In genomic region chrX:102651968-102652744, GRCh38 we compare ENCODE assay signal across 8 cellular contexts. TPM values are rescaled to one million over a fixed set of nuclear protein-coding genes. Genes with fewer than 3 reads are reported as not detected.
DNase-seq lines count a peak whose midpoint lies in the region; ATAC-seq, FAIRE-seq and TF ChIP-seq lines count a peak whose summit lies in the region.

No MANE protein-coding gene starts in this region.

- H3K4me1 ChIP-seq in HEK293 (ENCODE audit: control insufficient read depth, insufficient read depth, low read length) (no peaks in the 10 kb centered on the region), mammary epithelial cell (ENCODE audit: insufficient read depth, low read length) (no peaks in the 10 kb centered on the region), small intestine (ENCODE audit: control insufficient read depth in 2 of 2, insufficient read depth in 1 of 2, low read depth in 1 of 2, low read length in 1 of 2) (no peaks in the 10 kb centered on the region)

- dilution Hi-C loops in mammary epithelial cell (cut with HindIII; ENCODE audit: low sequenced_read_pairs) = no loop called here

- ATAC-seq in CD4-positive, alpha-beta T cell (ENCODE audit: poor library complexity) = peak; percentile 75
- ATAC-seq in T-helper 17 cell = peak; percentile 85

- H3K36me3 Mint-ChIP-seq in CD4-positive, alpha-beta T cell (ENCODE audit: low read depth) = peaks cover 45% of the 10 kb centered on the region
- peaks cover 2% of the 10 kb centered on the region for H3K36me3 Mint-ChIP-seq in T-helper 17 cell (ENCODE audit: low read depth)

- peak overlapping the region; percentile 84 for H3K4me2 ChIP-seq in mammary epithelial cell (ENCODE audit: insufficient read depth, low read depth, low read length)

- H3K4me3 Mint-ChIP-seq in CD4-positive, alpha-beta T cell = peak overlapping the region; percentile 96
- H3K4me3 Mint-ChIP-seq in T-helper 17 cell = peak overlapping the region; percentile 99

- intact Hi-C loops in CD4-positive, alpha-beta T cell (cut with DNase I, micrococcal nuclease) = loop anchor here (1.0 to 10.0 kb wide), 6 partner anchors 53 to 1237 kb away; partner anchors contain the start of genes ARMCX5 (in 2 of the 2), GPRASP3 (in 1 of the 2) and TMSB15A (in 1 of the 2)
- intact Hi-C loops in mammary epithelial cell (cut with micrococcal nuclease) = no loop called here

- BruUV-seq in mammary epithelial cell (replicated peaks; lab: Mats Ljungman, UMichigan) = no TSS peak

- 33% methylated on average over 6 of the region's 28 CpGs for WGBS in mammary epithelial cell (ENCODE audit: low coverage, missing lambda C conversion rate)
- WGBS in small intestine, 3 donors = 7 to 39% (median 25%) methylated on average over 14 to 28 of the region's 28 CpGs

- peak overlapping the region; percentile 64 for H3K27ac ChIP-seq in CD4-positive, alpha-beta T cell (ENCODE audit: low read depth, low read length)
- H3K27ac ChIP-seq in HEK293 (ENCODE audit: extremely low read depth, low read depth, low read length) (no peak overlapping the region), mammary epithelial cell (ENCODE audit: insufficient read depth, low read depth, low read length) (no peak overlapping the region), small intestine (ENCODE audit: low read depth in 1 of 2, low read length in 1 of 2) (peak overlapping the region in 1 of 2 donors; percentile 64)

- H3K36me3 ChIP-seq in HEK293 (ENCODE audit: control insufficient read depth in 2 of 2, insufficient read depth in 1 of 2, low read length in 2 of 2) (no peaks in the 10 kb centered on the region), mammary epithelial cell (ENCODE audit: insufficient read depth, low read length) (no peaks in the 10 kb centered on the region), small intestine (ENCODE audit: control insufficient read depth in 2 of 2, insufficient read depth in 2 of 2, low read length in 2 of 2) (no peaks in the 10 kb centered on the region)

- peaks cover 45% of the 10 kb centered on the region for H3K4me1 Mint-ChIP-seq in CD4-positive, alpha-beta T cell (ENCODE audit: low read depth)
- H3K4me1 Mint-ChIP-seq in T-helper 17 cell = peaks cover 13% of the 10 kb centered on the region

- H3K4me3 ChIP-seq in HEK293 (ENCODE audit: low read depth, low read length) (peak overlapping the region; percentile 38), mammary epithelial cell (replicated peaks in 1 of 3; ENCODE audit: insufficient read depth in 1 of 3, low read depth in 2 of 3, low read length in 3 of 3) (peak overlapping the region in 1 of 3 experiments; percentile 50), small intestine (ENCODE audit: low read depth in 1 of 2, low read length in 2 of 2) (peak overlapping the region; percentile 41 to 47)

- no peaks in the 10 kb centered on the region for H3K27me3 Mint-ChIP-seq in CD4-positive, alpha-beta T cell
- H3K27me3 Mint-ChIP-seq in T-helper 17 cell = no peaks in the 10 kb centered on the region

- peak; percentile 34 to 70 (median 49) for DNase-seq in CD4-positive, alpha-beta T cell
- DNase-seq in T-helper 17 cell (peak; percentile 12 to 42 (median 24)), mammary epithelial cell (no peak), iris pigment epithelial cell (ENCODE audit: low read depth) (peak; percentile 49), small intestine (peak; percentile 14), middle frontal gyrus (ENCODE audit: extremely low spot score, low spot score) (no peak), NCI-H2107 (lab: John Stamatoyannopoulos, UW) (no peak)

- in situ Hi-C loops in mammary epithelial cell (cut with MboI; ENCODE audit: low sequenced_read_pairs in 2 of 2) = no loop called here

- no peaks in the 10 kb centered on the region for H4K20me1 ChIP-seq in mammary epithelial cell (ENCODE audit: insufficient read depth, low read length)

- H3K9me3 Mint-ChIP-seq in CD4-positive, alpha-beta T cell = no peaks in the 10 kb centered on the region

- FAIRE-seq in small intestine (lab: Jason Lieb, UNC) = no peak

- H3K27ac Mint-ChIP-seq in CD4-positive, alpha-beta T cell = peak overlapping the region; percentile 97
- H3K27ac Mint-ChIP-seq in T-helper 17 cell = peak overlapping the region; percentile 95

- TF ChIP-seq CTCF in CD4-positive, alpha-beta T cell (IDR thresholded peaks at IDR 0.05) = peak; percentile 54
- TF ChIP-seq CTCF in HEK293 (tag by site-specific recombination; IDR thresholded peaks at IDR 0.05) (no peak), mammary epithelial cell (conservative IDR thresholded peaks at IDR 0.05 in 1 of 2, IDR thresholded peaks at IDR 0.05 in 1 of 2; ENCODE audit: extremely low read depth in 1 of 2, insufficient read depth in 1 of 2, low read depth in 1 of 2, low read length in 2 of 2) (no peak)

- no peaks in the 10 kb centered on the region for H3K79me2 ChIP-seq in mammary epithelial cell (ENCODE audit: insufficient read depth, low read length)

- POLR2A ChIA-PET in CD4-positive, alpha-beta T cell (lab: Charles Lee) = interaction anchor here (0.8 to 1.9 kb wide), 9 partner anchors 8 to 1505 kb away, joined by 3 to 26 read pairs (median 5); partner anchors contain the start of genes ARMCX5, BEX5, GPRASP3 and SLC25A53
- POLR2A ChIA-PET in HEK293 (lab: Yijun Ruan, JAX) = no interaction called here

- peak overlapping the region; percentile 63 for H2AFZ ChIP-seq in mammary epithelial cell (ENCODE audit: low read depth, low read length)

- no peak overlapping the region for H3K9ac ChIP-seq in mammary epithelial cell (ENCODE audit: insufficient read depth, low read length)

- H3K9me3 ChIP-seq in CD4-positive, alpha-beta T cell (ENCODE audit: control insufficient read depth, low read length) = no peaks in the 10 kb centered on the region
- H3K9me3 ChIP-seq in HEK293 (ENCODE audit: control insufficient read depth, insufficient read depth, low read depth, low read length) (no peaks in the 10 kb centered on the region), T-helper 17 cell (ENCODE audit: control insufficient read depth, low read length, poor library complexity, severe bottlenecking) (no peaks in the 10 kb centered on the region), mammary epithelial cell (replicated peaks; ENCODE audit: insufficient read depth, low read length) (no peaks in the 10 kb centered on the region), small intestine (ENCODE audit: control insufficient read depth, low read depth) (no peaks in the 10 kb centered on the region)

- CTCF ChIA-PET in CD4-positive, alpha-beta T cell (lab: Charles Lee) = interaction anchor here (1.0 kb wide), 1 partner anchor 53 kb away, joined by 3 read pairs; no protein-coding TSS in a partner anchor
- CTCF ChIA-PET in HEK293 (lab: Yijun Ruan, JAX) (interaction anchor here (1.0 kb wide), 1 partner anchor 107 kb away, joined by 4 read pairs; no protein-coding TSS in a partner anchor), mammary epithelial cell (lab: Charles Lee; ENCODE audit: low non-redundant PET) (no interaction called here)

- H3K27me3 ChIP-seq in CD4-positive, alpha-beta T cell (ENCODE audit: control insufficient read depth, insufficient read depth, low read length) = no peaks in the 10 kb centered on the region
- H3K27me3 ChIP-seq in mammary epithelial cell (ENCODE audit: insufficient read depth, low read length) = no peaks in the 10 kb centered on the region
- no peaks in the 10 kb centered on the region for H3K27me3 ChIP-seq in small intestine (ENCODE audit: control insufficient read depth in 2 of 2, insufficient read depth in 2 of 2, low read length in 2 of 2)

TF ChIP-seq in HEK293, 187 proteins besides CTCF, POLR2A, EP300 and RAD21:
- TF ChIP-seq ZNF324 (tag by site-specific recombination; IDR thresholded peaks at IDR 0.05) (no peak), ZNF112 (tag by site-specific recombination; IDR thresholded peaks at IDR 0.05) (no peak), ZNF146 (tag by site-specific recombination; IDR thresholded peaks at IDR 0.05) (no peak), ZNF335 (tag by site-specific recombination; conservative IDR thresholded peaks at IDR 0.05) (peak; percentile 59), ZIC2 (tag by site-specific recombination; IDR thresholded peaks at IDR 0.05) (no peak)

RNA-seq across cellular contexts. Expression of gene GPRASP1, which starts 0.9 kb away (rescaled TPM):
- 100 to 1,000 TPM; 103 to 104 TPM for total RNA-seq in CD4-positive, alpha-beta T cell
- total RNA-seq in T-helper 17 cell (10 to 100 TPM; 26.8 to 38.9 TPM), mammary epithelial cell (1 to 10 TPM; 1.3 TPM)
- polyA plus RNA-seq in mammary epithelial cell (0.07 TPM), small intestine (1 to 10 TPM in 1 of 3 donors, under 1 TPM in 2; 0.67 to 3.4 (median 0.81) TPM)
- 0.78 TPM for polyA minus RNA-seq in mammary epithelial cell

RNA-seq across cellular contexts. Expression of gene ARMCX5, which starts 52.8 kb away (rescaled TPM):
- total RNA-seq in CD4-positive, alpha-beta T cell = 10 to 100 TPM; 14.0 to 15.9 TPM
- 10 to 100 TPM in 1 of 2 donors, 1 to 10 TPM in 1; 9.3 to 12.6 TPM for total RNA-seq in T-helper 17 cell
- total RNA-seq in mammary epithelial cell = 10 to 100 TPM in 1 of 2 donors, 1 to 10 TPM in 1; 8.2 to 17.3 TPM
- polyA plus RNA-seq in mammary epithelial cell = 10.8 TPM
- polyA minus RNA-seq in mammary epithelial cell = 8.9 TPM
- 1 to 10 TPM; 6.5 to 9.8 (median 6.7) TPM for polyA plus RNA-seq in small intestine

Comparison
In these comparisons a context has a peak if more than half of its experiments do, and no peak if none do; other contexts are left out.
1. DNase-seq: peak in CD4-positive, alpha-beta T cell (10 of 10), T-helper 17 cell (3 of 3), iris pigment epithelial cell (single experiment) and small intestine (single experiment); none in mammary epithelial cell (single experiment), middle frontal gyrus (single experiment) and NCI-H2107 (single experiment).
2. RNA of gene GPRASP1, which starts 0.9 kb away (total RNA-seq): 103 to 104 TPM in CD4-positive, alpha-beta T cell and 26.8 to 38.9 TPM in T-helper 17 cell; 1.3 TPM in mammary epithelial cell; every median in the first group is over 10 times any median in the second.